16 cellular contexts compared by ENCODE assay signal in genomic region chr12:118633071-118633470, GRCh38.
DNase-seq lines count a peak whose midpoint lies in the region.
"Had no signal": no experiment of that assay in that cellular context is flagged by ENCODE, and none has a peak within 500 bp of the region (broad histone marks: within the 10 kb centered on the region; RNA-seq: fewer than 3 reads in every experiment).

No MANE protein-coding gene starts in this region.

- DNase-seq in ACHN (peak; percentile 33), HT1080 (ENCODE audit: low read depth) (peak; percentile 1), SJCRH30 (peak; percentile 20 to 60), left kidney (ENCODE audit: low read depth, low spot score) (peak; percentile 33), G401 (ENCODE audit: low spot score) (no peak), AG08395 (ENCODE audit: low spot score) (no peak), SHP77 (lab: John Stamatoyannopoulos, UW) (no peak), NCI-H1105 treated with DMSO at 0.1 percent for 48 hours (lab: John Stamatoyannopoulos, UW) (no peak)
- DNase-seq: CD8-positive, alpha-beta T cell; EL; HCEC 1CT; NCI-H1436; NCI-H2081; NCI-H510A treated with DMSO at 0.1 percent for 48 hours; T-helper 1 cell had no signal

- H3K27ac ChIP-seq in SJCRH30: no peak overlapping the region
- H3K27ac ChIP-seq: RWPE1 had no signal

- no peaks in the 10 kb centered on the region for H3K36me3 ChIP-seq in SJCRH30

- H3K4me1 ChIP-seq in SJCRH30: no peaks in the 10 kb centered on the region

- in situ Hi-C loops in ACHN (cut with HindIII; ENCODE audit: low pct_ligation_motif_present, low pct_unique_long_range_greater_than_20kb, low sequenced_read_pairs) (no loop called here), G401 (cut with HindIII; ENCODE audit: low sequenced_read_pairs) (no loop called here)

- H3K9me3 ChIP-seq in SJCRH30 (replicated peaks): no peaks in the 10 kb centered on the region

- H3K27me3 ChIP-seq in SJCRH30: no peaks in the 10 kb centered on the region

- H3K4me3 ChIP-seq in SJCRH30: no peak overlapping the region

Comparison
In these comparisons a context has a peak if more than half of its experiments do, and no peak if none do; other contexts are left out.
1. DNase-seq: peak in ACHN (single experiment), HT1080 (single experiment), SJCRH30 (2 of 2) and left kidney (single experiment); none in G401 (single experiment), AG08395 (single experiment), SHP77 (0 of 2) and NCI-H1105 treated with DMSO at 0.1 percent for 48 hours (single experiment).